Comparison of ENCODE assay signal across 14 cellular contexts in genomic region chr3:57956119-57956832, GRCh38. TPM values are rescaled to one million over a fixed set of nuclear protein-coding genes. Genes with fewer than 3 reads are reported as not detected.
DNase-seq lines count a peak whose midpoint lies in the region; ATAC-seq, FAIRE-seq and TF ChIP-seq lines count a peak whose summit lies in the region.
"Had no signal": no experiment of that assay in that cellular context is flagged by ENCODE, and none has a peak within 500 bp of the region (broad histone marks: within the 10 kb centered on the region; RNA-seq: fewer than 3 reads in every experiment).

No MANE protein-coding gene starts in this region.

- H3K27ac Mint-ChIP-seq in endodermal cell = no peak overlapping the region
- H3K27ac Mint-ChIP-seq: memory B cell had no signal

- no peaks in the 10 kb centered on the region for H4K20me1 ChIP-seq in fibroblast of lung (ENCODE audit: control insufficient read depth, extremely low read depth, insufficient read depth, low read length)

- peak; percentile 89 for DNase-seq in A172 (ENCODE audit: low spot score)
- peak; percentile 38 for DNase-seq in GF-D8 (lab: John Stamatoyannopoulos, UW)
- DNase-seq in SJSA1 (ENCODE audit: low read depth in 1 of 2, low spot score in 2 of 2) = no peak
- DNase-seq in fibroblast of lung (ENCODE audit: low read depth in 2 of 2) = peak; percentile 80 to 94
- no peak for DNase-seq in endodermal cell
- no peak for DNase-seq in pancreas
- DNase-seq in NCI-H510A (lab: John Stamatoyannopoulos, UW) = no peak
- DNase-seq: activated gamma-delta T cell treated with Interleukin-2 at 50 U/mL for 16 hours; Caco-2; MG63; NK-92 treated with Interleukin-12 subunit alpha and Interleukin-12 subunit beta, amount 100 ng/mL, for 24 hours had no signal

- no peak overlapping the region for H3K4me3 Mint-ChIP-seq in endodermal cell
- H3K4me3 Mint-ChIP-seq: memory B cell had no signal

- H3K9ac ChIP-seq in fibroblast of lung (ENCODE audit: insufficient read depth, low read length) (no peak overlapping the region), endodermal cell (ENCODE audit: extremely low read depth, low read length, poor library complexity, severe bottlenecking) (no peak overlapping the region)

- ATAC-seq in HG03565 (IDR thresholded peaks at IDR 0.05; ENCODE audit: unreplicated experiment) (no peak), pancreas (no peak)
- ATAC-seq: right cardiac atrium had no signal

- H3K27me3 ChIP-seq in SJSA1 (replicated peaks) (no peaks in the 10 kb centered on the region), fibroblast of lung (ENCODE audit: control insufficient read depth, insufficient read depth, low read length) (no peaks in the 10 kb centered on the region), endodermal cell (ENCODE audit: control insufficient read depth, insufficient read depth, low read length, poor library complexity, severe bottlenecking) (no peaks in the 10 kb centered on the region), pancreas (no peaks in the 10 kb centered on the region)
- H3K27me3 ChIP-seq: MG63 had no signal

- H3K36me3 ChIP-seq in SJSA1 (no peaks in the 10 kb centered on the region), fibroblast of lung (ENCODE audit: control insufficient read depth, insufficient read depth, low read length) (no peaks in the 10 kb centered on the region), endodermal cell (ENCODE audit: control insufficient read depth, insufficient read depth, low read length) (no peaks in the 10 kb centered on the region), pancreas (no peaks in the 10 kb centered on the region)
- H3K36me3 ChIP-seq: MG63 had no signal

- H3K4me1 ChIP-seq in SJSA1 (replicated peaks) (peaks cover 62% of the 10 kb centered on the region), fibroblast of lung (ENCODE audit: control insufficient read depth, extremely low read depth, insufficient read depth, low read length) (peaks cover 23% of the 10 kb centered on the region), endodermal cell (ENCODE audit: control insufficient read depth, insufficient read depth, low read length) (peaks cover 8% of the 10 kb centered on the region), pancreas (peaks cover 0 to 10% (median 0%) of the 10 kb centered on the region in 3 donors)

- no peaks in the 10 kb centered on the region for H3K9me3 Mint-ChIP-seq in endodermal cell
- H3K9me3 Mint-ChIP-seq: memory B cell had no signal

- no peaks in the 10 kb centered on the region for H3K36me3 Mint-ChIP-seq in endodermal cell (ENCODE audit: low read depth)
- H3K36me3 Mint-ChIP-seq: memory B cell had no signal

- H2AFZ ChIP-seq in fibroblast of lung (ENCODE audit: low read length) = peak overlapping the region; percentile 32

- 92 to 93% methylated on average over 2 to 3 of the region's 3 CpGs for WGBS in endodermal cell (ENCODE audit: insufficient coverage in 1 of 2, insufficient read length in 1 of 2), 2 experiments
- 73 to 89% methylated on average over 3 of the region's 3 CpGs for WGBS in pancreas, 2 donors

- H3K27ac ChIP-seq in SJSA1 (peak overlapping the region; percentile 61), fibroblast of lung (ENCODE audit: insufficient read depth, low read length) (peak overlapping the region; percentile 61), endodermal cell (ENCODE audit: low read depth, low read length) (no peak overlapping the region), pancreas (no peak overlapping the region)

- TF ChIP-seq CTCF in fibroblast of lung (conservative IDR thresholded peaks at IDR 0.05 in 1 of 2, IDR thresholded peaks at IDR 0.05 in 1 of 2; ENCODE audit: low read depth in 1 of 2, low read length in 2 of 2) = no peak
- TF ChIP-seq CTCF in endodermal cell (conservative IDR thresholded peaks at IDR 0.05) = no peak
- TF ChIP-seq CTCF in pancreas (IDR thresholded peaks at IDR 0.05) = no peak

- H3K9me3 ChIP-seq in SJSA1 (replicated peaks) = no peaks in the 10 kb centered on the region
- no peaks in the 10 kb centered on the region for H3K9me3 ChIP-seq in fibroblast of lung (ENCODE audit: control insufficient read depth, insufficient read depth, low read depth, low read length)
- H3K9me3 ChIP-seq in endodermal cell (ENCODE audit: control insufficient read depth, low read length) = no peaks in the 10 kb centered on the region
- no peaks in the 10 kb centered on the region for H3K9me3 ChIP-seq in pancreas
- H3K9me3 ChIP-seq: MG63 had no signal

- H3K4me3 ChIP-seq in SJSA1 (no peak overlapping the region), fibroblast of lung (replicated peaks in 1 of 4; ENCODE audit: control extremely low read depth in 1 of 4, insufficient read depth in 1 of 4, low read depth in 3 of 4, low read length in 4 of 4) (no peak overlapping the region), endodermal cell (ENCODE audit: low read length) (no peak overlapping the region), pancreas (no peak overlapping the region)
- H3K4me3 ChIP-seq: MG63 had no signal

- intact Hi-C loops in pancreas (cut with DNase I) = no loop called here

- peaks cover 12% of the 10 kb centered on the region for H3K4me1 Mint-ChIP-seq in endodermal cell

- no peak for FAIRE-seq in pancreas (lab: Jason Lieb, UNC)

- no peaks in the 10 kb centered on the region for H3K79me2 ChIP-seq in fibroblast of lung (ENCODE audit: control insufficient read depth, insufficient read depth, low read length)

- H3K27me3 Mint-ChIP-seq in endodermal cell (ENCODE audit: insufficient read depth) = no peaks in the 10 kb centered on the region
- H3K27me3 Mint-ChIP-seq: memory B cell had no signal

- H3K4me2 ChIP-seq in fibroblast of lung (ENCODE audit: extremely low read depth, insufficient read depth, low read length) = peak overlapping the region; percentile 48

RNA-seq across cellular contexts. Expression of gene FLNB, which starts 51.9 kb away (rescaled TPM):
- total RNA-seq in A172 (2014; rRNA removed; shearing (Covaris generic)) = 225 and 260 TPM in 2 replicates
- total RNA-seq in SJSA1 (2014; rRNA removed; shearing (Covaris generic)) = 130 and 207 TPM in 2 replicates
- total RNA-seq in fibroblast of lung (51.6 and 81.7 TPM in 2 replicates), endodermal cell (100 to 1,000 TPM; 212 to 221 TPM), pancreas (100 to 1,000 TPM in 2 of 6 donors, 10 to 100 TPM in 4; 85.2 to 109 (median 98.3) TPM)
- polyA plus RNA-seq in fibroblast of lung (47.9 and 105 TPM in 2 replicates), pancreas (100 to 1,000 TPM; 104 to 152 TPM)
- 58.4 and 119 TPM in 2 replicates for polyA plus RNA-seq in fibroblast of lung (2012)
- 157 and 358 TPM in 2 replicates for polyA minus RNA-seq in fibroblast of lung (ENCODE audit: low replicate concordance)
- 86.0 TPM for polyA plus RNA-seq in endodermal cell (2013, experiment 1 of 2)
- polyA plus RNA-seq in endodermal cell (2013, experiment 2 of 2) = 96.0 TPM

Comparison
In these comparisons a context has a peak if more than half of its experiments do, and no peak if none do; other contexts are left out.
1. DNase-seq: peak in A172 (single experiment), GF-D8 (single experiment) and fibroblast of lung (2 of 2); none in SJSA1 (0 of 2), endodermal cell (single experiment), pancreas (0 of 6) and NCI-H510A (single experiment).
2. H3K27ac ChIP-seq: peak in SJSA1 (single experiment) and fibroblast of lung (single experiment); none in endodermal cell (single experiment) and pancreas (0 of 4).